8 cellular contexts compared by ENCODE assay signal in genomic region chr3:46845397-46845859, GRCh38. TPM values are rescaled to one million over a fixed set of nuclear protein-coding genes. Genes with fewer than 3 reads are reported as not detected.
DNase-seq lines count a peak whose midpoint lies in the region; ATAC-seq and TF ChIP-seq lines count a peak whose summit lies in the region.

No MANE protein-coding gene starts in this region.

- peaks cover 0 to 2% of the 10 kb centered on the region in 2 donors for H3K27me3 ChIP-seq in mucosa of rectum (ENCODE audit: control insufficient read depth in 2 of 2, insufficient read depth in 2 of 2, low read length in 2 of 2)
- H3K27me3 ChIP-seq in aorta (ENCODE audit: control insufficient read depth in 1 of 2, insufficient read depth in 2 of 2, low read length in 1 of 2), result no peaks in the 10 kb centered on the region

- H3K4me3 ChIP-seq in GM12865 (ENCODE audit: low read depth, low read length), result peak overlapping the region; percentile 60
- peak overlapping the region; percentile 32 for H3K4me3 ChIP-seq in epithelial cell of esophagus (ENCODE audit: low read length)
- H3K4me3 ChIP-seq in mucosa of rectum (ENCODE audit: low read length in 2 of 2), result peak overlapping the region; percentile 60 to 73
- H3K4me3 ChIP-seq in aorta (ENCODE audit: low read length in 2 of 2), result peak overlapping the region; percentile 49 to 56

- H3K27me3 Mint-ChIP-seq in HFFc6 (ENCODE audit: insufficient read depth), result peaks cover 11% of the 10 kb centered on the region

- H3K4me1 Mint-ChIP-seq in HFFc6 (ENCODE audit: low read depth), result peaks cover 18% of the 10 kb centered on the region

- WGBS in aorta, 2 donors, result 0 to 1% methylated on average over 23 of the region's 23 CpGs

- H3K9me3 ChIP-seq in mucosa of rectum (ENCODE audit: control insufficient read depth in 2 of 2, low read length in 2 of 2) (peaks cover 0 to 3% of the 10 kb centered on the region in 2 donors), aorta (ENCODE audit: control insufficient read depth, low read length) (no peaks in the 10 kb centered on the region)

- H3K4me1 ChIP-seq in mucosa of rectum (ENCODE audit: control insufficient read depth in 2 of 2, insufficient read depth in 2 of 2, low read length in 2 of 2) (peaks cover 5 to 12% of the 10 kb centered on the region in 2 donors), aorta (ENCODE audit: control insufficient read depth in 1 of 2, insufficient read depth in 2 of 2, low read length in 2 of 2) (no peaks in the 10 kb centered on the region)

- DNase-seq in GM12865 (ENCODE audit: low read depth) (no peak), HFFc6 (peak; percentile 22), RPMI8226 (peak; percentile 50), epithelial cell of esophagus (ENCODE audit: low read depth) (no peak), aorta (peak in 1 of 2 donors; percentile 90), MV-4-11 (lab: John Stamatoyannopoulos, UW) (no peak)
- DNase-seq in stimulated activated CD4-positive, alpha-beta T cell treated with anti-CD3 and anti-CD28 coated beads, Interleukin-1b, Interleukin-23, amount 100 ng/mL, for 48 hours, result no peak

- intact Hi-C loops in aorta (cut with DNase I), result loop anchor here in 1 of 2 donors (5.0 kb wide), 1 partner anchor 138 kb away; no protein-coding TSS in a partner anchor

- peak; percentile 82 for ATAC-seq in aorta (ENCODE audit: low FRiP score)

- H3K36me3 Mint-ChIP-seq in HFFc6 (ENCODE audit: low read depth), result peaks cover 8% of the 10 kb centered on the region

- H3K9me3 Mint-ChIP-seq in HFFc6, result peaks cover 20% of the 10 kb centered on the region

- peak overlapping the region; percentile 84 for H3K4me3 Mint-ChIP-seq in HFFc6

- H3K27ac ChIP-seq in mucosa of rectum (ENCODE audit: low read depth in 2 of 2, low read length in 2 of 2) (peak overlapping the region in 1 of 2 donors; percentile 63), aorta (ENCODE audit: low read depth in 1 of 2, low read length in 2 of 2) (peak overlapping the region in 1 of 2 donors; percentile 8)

- TF ChIP-seq CTCF in GM12865 (IDR thresholded peaks at IDR 0.05; ENCODE audit: insufficient read depth, low read depth, low read length, missing control alignments) (no peak), HFFc6 (IDR thresholded peaks at IDR 0.05) (no peak), epithelial cell of esophagus (IDR thresholded peaks at IDR 0.05; ENCODE audit: insufficient read depth, low read depth, low read length, missing control alignments) (no peak)

- H3K27ac Mint-ChIP-seq in HFFc6, result peak overlapping the region; percentile 72

- H3K36me3 ChIP-seq in mucosa of rectum (ENCODE audit: control insufficient read depth in 2 of 2, insufficient read depth in 2 of 2, low read length in 2 of 2), result no peaks in the 10 kb centered on the region
- no peaks in the 10 kb centered on the region for H3K36me3 ChIP-seq in aorta (ENCODE audit: control insufficient read depth in 1 of 2, insufficient read depth in 2 of 2, low read length in 1 of 2)

- peak overlapping the region; percentile 56 to 81 for H3K9ac ChIP-seq in mucosa of rectum (ENCODE audit: low read depth in 1 of 2, low read length in 2 of 2)

RNA-seq across cellular contexts. Expression of gene MYL3, which starts 17.8 kb away (rescaled TPM):
- under 1 TPM in 2 of 6 experiments, not detected in 4; 0.30 to 0.31 TPM for total RNA-seq in HFFc6 (2021; fragmentation: NEBNext Ultra II Directional; extraction: Animal tissue kit (Norgen Biotek cat#: 25700))
- 1 to 10 TPM; 1.8 to 3.0 TPM for total RNA-seq in aorta
- polyA plus RNA-seq in aorta, result 10 to 100 TPM in 1 of 2 donors, 1 to 10 TPM in 1; 2.6 to 14.3 TPM

RNA-seq across cellular contexts. Expression of gene PTH1R, which starts 32.1 kb away (rescaled TPM):
- total RNA-seq in HFFc6 (2021; fragmentation: NEBNext Ultra II Directional; extraction: Animal tissue kit (Norgen Biotek cat#: 25700)), result 1 to 10 TPM in 2 of 6 experiments, under 1 TPM in 3, not detected in 1; 0.09 to 1.4 (median 0.85) TPM
- total RNA-seq in aorta, result 1 to 10 TPM; 6.6 to 6.7 TPM
- polyA plus RNA-seq in aorta, result 10 to 100 TPM in 1 of 2 donors, 1 to 10 TPM in 1; 8.4 to 38.6 TPM

Comparison
In these comparisons a context has a peak if more than half of its experiments do, and no peak if none do; other contexts are left out.
1. DNase-seq: peak in HFFc6 (single experiment) and RPMI8226 (single experiment); none in GM12865 (single experiment), epithelial cell of esophagus (single experiment), stimulated activated CD4-positive, alpha-beta T cell treated with anti-CD3 and anti-CD28 coated beads, Interleukin-1b, Interleukin-23, amount 100 ng/mL, for 48 hours (single experiment) and MV-4-11 (single experiment).
2. Peak in every context shown above with its lines, with median percentiles within 50 percentile points of each other: H3K4me3 ChIP-seq.